Comparison of ENCODE assay signal across 21 cellular contexts in the genomic region with DNA sequence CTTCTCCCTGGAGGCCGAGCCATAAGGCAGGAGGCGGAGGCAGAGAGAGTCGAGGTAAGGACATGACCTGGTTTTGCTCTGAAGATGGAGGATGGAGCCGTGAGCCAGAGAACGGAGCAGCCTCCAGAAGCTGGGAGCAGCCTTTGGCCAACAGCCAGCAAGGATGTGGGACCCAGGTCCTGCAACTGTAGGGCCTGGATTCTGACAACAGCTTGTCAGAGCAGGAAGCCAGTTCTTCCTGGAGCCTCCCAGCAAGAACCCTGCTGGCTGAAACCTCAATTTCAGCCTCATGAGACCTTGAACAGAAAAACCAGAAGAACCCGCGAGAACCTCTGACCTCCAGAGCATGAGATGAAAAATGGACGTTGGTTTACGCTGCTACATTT. TPM values are rescaled to one million over a fixed set of nuclear protein-coding genes. Genes with fewer than 3 reads are reported as not detected.
DNase-seq lines count a peak whose midpoint lies in the region; ATAC-seq, FAIRE-seq and TF ChIP-seq lines count a peak whose summit lies in the region.
"Had no signal": no experiment of that assay in that cellular context is flagged by ENCODE, and none has a peak within 500 bp of the region (broad histone marks: within the 10 kb centered on the region; RNA-seq: fewer than 3 reads in every experiment).

No MANE protein-coding gene starts in this region.

- TF ChIP-seq CTCF in K562 (IDR thresholded peaks at IDR 0.05 in 2 of 3, conservative IDR thresholded peaks at IDR 0.05 in 1 of 3; ENCODE audit: insufficient read depth in 2 of 3, low read depth in 1 of 3, low read length in 3 of 3) (no peak), Caco-2 (IDR thresholded peaks at IDR 0.05; ENCODE audit: insufficient read depth in 1 of 2, low read depth in 1 of 2, low read length in 1 of 2, severe bottlenecking in 1 of 2, unreplicated experiment in 1 of 2) (no peak)

- H3K4me3 ChIP-seq in CD4-positive, CD25-positive, alpha-beta regulatory T cell (ENCODE audit: low read depth, low read length): no peak overlapping the region
- no peak overlapping the region for H3K4me3 ChIP-seq in K562
- H3K4me3 ChIP-seq in naive thymus-derived CD4-positive, alpha-beta T cell (ENCODE audit: low read length): no peak overlapping the region
- H3K4me3 ChIP-seq in Caco-2 (ENCODE audit: low read depth, low read length): no peak overlapping the region
- H3K4me3 ChIP-seq: pancreas, SJCRH30 had no signal

- no peaks in the 10 kb centered on the region for H3K9me3 Mint-ChIP-seq in CD4-positive, CD25-positive, alpha-beta regulatory T cell
- H3K9me3 Mint-ChIP-seq in naive thymus-derived CD4-positive, alpha-beta T cell: peaks cover 0 to 1% (median 0%) of the 10 kb centered on the region in 11 donors
- no peaks in the 10 kb centered on the region for H3K9me3 Mint-ChIP-seq in Caco-2 (ENCODE audit: unreplicated experiment)
- H3K9me3 Mint-ChIP-seq: activated CD4-positive, alpha-beta memory T cell treated with anti-CD3 and anti-CD28 coated beads for 36 hours; CD8-positive, alpha-beta T cell had no signal

- H3K79me2 ChIP-seq in K562 (ENCODE audit: control insufficient read depth, insufficient read depth, low read length): no peaks in the 10 kb centered on the region

- no peak overlapping the region for H3K9ac ChIP-seq in K562 (ENCODE audit: insufficient read depth in 1 of 2, low read depth in 2 of 2, low read length in 2 of 2)

- DNase-seq in CD4-positive, CD25-positive, alpha-beta regulatory T cell: no peak
- no peak for DNase-seq in HTR-8/SVneo (ENCODE audit: insufficient read length, low spot score)
- DNase-seq in K562 (ENCODE audit: extremely low read depth in 1 of 4, low spot score in 3 of 4): no peak
- no peak for DNase-seq in naive thymus-derived CD4-positive, alpha-beta T cell
- DNase-seq in superior temporal gyrus (ENCODE audit: extremely low spot score): no peak
- no peak for DNase-seq in Caco-2
- DNase-seq: activated CD4-positive, alpha-beta memory T cell treated with anti-CD3 and anti-CD28 coated beads for 36 hours; activated gamma-delta T cell treated with Interleukin-2 at 50 U/mL for 16 hours; CD8-positive, alpha-beta T cell; central memory CD4-positive, alpha-beta T cell; foreskin fibroblast; kidney; mammary epithelial cell; pancreas; T-helper 17 cell had no signal

- no peak for TF ChIP-seq EP300 in K562 (IDR thresholded peaks at IDR 0.05; ENCODE audit: low read length)

- H3K27me3 Mint-ChIP-seq in CD4-positive, CD25-positive, alpha-beta regulatory T cell: no peaks in the 10 kb centered on the region
- no peaks in the 10 kb centered on the region for H3K27me3 Mint-ChIP-seq in naive thymus-derived CD4-positive, alpha-beta T cell
- no peaks in the 10 kb centered on the region for H3K27me3 Mint-ChIP-seq in Caco-2 (ENCODE audit: insufficient read depth, unreplicated experiment)
- H3K27me3 Mint-ChIP-seq: activated CD4-positive, alpha-beta memory T cell treated with anti-CD3 and anti-CD28 coated beads for 36 hours; stimulated activated memory B cell treated with anti-CD40 and anti-IgM and Interleukin-4, amounts not matched to agents 10 μg/mL and 1 μg/mL and 100 μg/mL, for 72 hours; T-helper 17 cell had no signal

- H3K27me3 ChIP-seq in CD4-positive, CD25-positive, alpha-beta regulatory T cell (ENCODE audit: control insufficient read depth, insufficient read depth, low read length): no peaks in the 10 kb centered on the region
- no peaks in the 10 kb centered on the region for H3K27me3 ChIP-seq in K562 (ENCODE audit: control insufficient read depth in 2 of 2, insufficient read depth in 2 of 2, low read length in 2 of 2)
- no peaks in the 10 kb centered on the region for H3K27me3 ChIP-seq in naive thymus-derived CD4-positive, alpha-beta T cell (ENCODE audit: control insufficient read depth in 2 of 2, insufficient read depth in 2 of 2, low read length in 2 of 2)
- H3K27me3 ChIP-seq in Caco-2 (replicated peaks; ENCODE audit: control insufficient read depth, insufficient read depth, low read length): no peaks in the 10 kb centered on the region
- H3K27me3 ChIP-seq: pancreas had no signal

- peak overlapping the region; percentile 12; the same call in 1 of the 2 replicates for H2AFZ ChIP-seq in K562 (ENCODE audit: low read depth, low read length)

- H3K36me3 ChIP-seq in CD4-positive, CD25-positive, alpha-beta regulatory T cell (ENCODE audit: control insufficient read depth, insufficient read depth, low read length): no peaks in the 10 kb centered on the region
- H3K36me3 ChIP-seq in K562 (ENCODE audit: control insufficient read depth, insufficient read depth, low read length) (no peaks in the 10 kb centered on the region), Caco-2 (ENCODE audit: control insufficient read depth, insufficient read depth, low read length) (no peaks in the 10 kb centered on the region)
- H3K36me3 ChIP-seq in naive thymus-derived CD4-positive, alpha-beta T cell (ENCODE audit: control insufficient read depth in 2 of 3, insufficient read depth in 3 of 3, low read length in 3 of 3): no peaks in the 10 kb centered on the region
- H3K36me3 ChIP-seq: pancreas, SJCRH30 had no signal

- FAIRE-seq in HTR-8/SVneo (lab: Jason Lieb, UNC) (peak; percentile 48), K562 (lab: Jason Lieb, UNC) (peak; percentile 23)
- FAIRE-seq: H54, kidney, pancreas had no signal

- no peaks in the 10 kb centered on the region for H3K9me3 ChIP-seq in CD4-positive, CD25-positive, alpha-beta regulatory T cell (ENCODE audit: control insufficient read depth in 2 of 2, low read length in 2 of 2)
- H3K9me3 ChIP-seq in K562 (replicated peaks; ENCODE audit: control insufficient read depth, insufficient read depth, low read depth, low read length) (no peaks in the 10 kb centered on the region), Caco-2 (no peaks in the 10 kb centered on the region)
- no peaks in the 10 kb centered on the region for H3K9me3 ChIP-seq in naive thymus-derived CD4-positive, alpha-beta T cell (ENCODE audit: control insufficient read depth in 2 of 3, low read length in 3 of 3)
- H3K9me3 ChIP-seq: pancreas, SJCRH30 had no signal

- CTCF ChIA-PET in K562 (lab: Yijun Ruan, JAX; ENCODE audit: low intra/inter-chr PET ratio): no interaction called here
- CTCF ChIA-PET in naive thymus-derived CD4-positive, alpha-beta T cell (lab: Charles Lee): interaction anchor here (0.8 to 1.3 kb wide), 2 partner anchors 60 to 75 kb away, joined by 3 read pairs; no protein-coding TSS in a partner anchor
- CTCF ChIA-PET in Caco-2 (lab: Charles Lee): interaction anchor here (1.0 to 1.1 kb wide), 2 partner anchors 8 to 11 kb away, joined by 6 to 12 read pairs; no protein-coding TSS in a partner anchor

- no peaks in the 10 kb centered on the region for H4K20me1 ChIP-seq in K562 (replicated peaks; ENCODE audit: control insufficient read depth, insufficient read depth, low read length)

- H3K4me3 Mint-ChIP-seq in CD4-positive, CD25-positive, alpha-beta regulatory T cell: peak overlapping the region in 1 of 4 donors; percentile 32
- H3K4me3 Mint-ChIP-seq in naive thymus-derived CD4-positive, alpha-beta T cell: no peak overlapping the region
- H3K4me3 Mint-ChIP-seq in Caco-2 (ENCODE audit: unreplicated experiment): no peak overlapping the region
- H3K4me3 Mint-ChIP-seq: activated CD4-positive, alpha-beta memory T cell treated with anti-CD3 and anti-CD28 coated beads for 36 hours; CD8-positive, alpha-beta T cell; stimulated activated memory B cell treated with anti-CD40 and anti-IgM and Interleukin-4, amounts not matched to agents 10 μg/mL and 1 μg/mL and 100 μg/mL, for 72 hours; T-helper 17 cell had no signal

- H3K4me1 Mint-ChIP-seq in CD4-positive, CD25-positive, alpha-beta regulatory T cell: peaks cover 0 to 10% (median 5%) of the 10 kb centered on the region in 4 donors
- peaks cover 2 to 26% (median 16%) of the 10 kb centered on the region in 7 donors for H3K4me1 Mint-ChIP-seq in naive thymus-derived CD4-positive, alpha-beta T cell
- no peaks in the 10 kb centered on the region for H3K4me1 Mint-ChIP-seq in Caco-2 (ENCODE audit: low read depth, unreplicated experiment)

- no peak for ATAC-seq in CD4-positive, CD25-positive, alpha-beta regulatory T cell (ENCODE audit: low read depth in 2 of 2)
- no peak for ATAC-seq in K562
- ATAC-seq in naive thymus-derived CD4-positive, alpha-beta T cell: no peak
- ATAC-seq in GM19324 (IDR thresholded peaks at IDR 0.05; ENCODE audit: low FRiP score, unreplicated experiment): no peak
- ATAC-seq: CD8-positive, alpha-beta T cell; pancreas; stimulated activated memory B cell treated with anti-CD40 and anti-IgM and Interleukin-4, amounts not matched to agents 10 μg/mL and 1 μg/mL and 100 μg/mL, for 72 hours; T-helper 17 cell had no signal

- H3K4me2 ChIP-seq in K562 (ENCODE audit: insufficient read depth, low read length): no peak overlapping the region

- POLR2A ChIA-PET in K562 (lab: Yijun Ruan, JAX): interaction anchor here (0.6 to 0.7 kb wide), 2 partner anchors 13 to 72 kb away, joined by 3 read pairs; no protein-coding TSS in a partner anchor
- POLR2A ChIA-PET in naive thymus-derived CD4-positive, alpha-beta T cell (lab: Charles Lee): interaction anchor here (1.9 to 2.9 kb wide), 2 partner anchors 9 to 12 kb away, joined by 11 to 20 read pairs; partner anchors contain the start of gene MRGBP
- POLR2A ChIA-PET in Caco-2 (lab: Charles Lee): interaction anchor here (1.4 kb wide), 1 partner anchor 11 kb away, joined by 6 read pairs; no protein-coding TSS in a partner anchor

- H3K4me1 ChIP-seq in CD4-positive, CD25-positive, alpha-beta regulatory T cell (ENCODE audit: control insufficient read depth, insufficient read depth, low read length, poor library complexity, severe bottlenecking): no peaks in the 10 kb centered on the region
- peaks cover 0 to 35% of the 10 kb centered on the region in 2 experiments; a peak in 3 of 5 replicates for H3K4me1 ChIP-seq in K562 (replicated peaks in 1 of 2; ENCODE audit: control insufficient read depth in 2 of 2, insufficient read depth in 2 of 2, low read length in 2 of 2)
- H3K4me1 ChIP-seq in naive thymus-derived CD4-positive, alpha-beta T cell (ENCODE audit: control insufficient read depth in 2 of 2, insufficient read depth in 2 of 2, low read length in 2 of 2): no peaks in the 10 kb centered on the region
- no peaks in the 10 kb centered on the region for H3K4me1 ChIP-seq in Caco-2
- H3K4me1 ChIP-seq: pancreas had no signal

- WGBS in K562 (ENCODE audit: insufficient coverage, low coverage, missing lambda C conversion rate): 45% methylated on average over 9 of the region's 9 CpGs

- in situ Hi-C loops in K562 (cut with MboI): no loop called here

- intact Hi-C loops in K562 (cut with micrococcal nuclease): no loop called here
- intact Hi-C loops in naive thymus-derived CD4-positive, alpha-beta T cell (cut with micrococcal nuclease): no loop called here
- intact Hi-C loops in Caco-2 (cut with micrococcal nuclease; ENCODE audit: unreplicated experiment): no loop called here

- BruUV-seq in K562 (replicated peaks; lab: Mats Ljungman, UMichigan) (no TSS peak), Caco-2 (replicated peaks; lab: Mats Ljungman, UMichigan) (no TSS peak)

- H3K27ac Mint-ChIP-seq in CD4-positive, CD25-positive, alpha-beta regulatory T cell: peak overlapping the region in 2 of 3 donors; percentile 38 to 71
- H3K27ac Mint-ChIP-seq in naive thymus-derived CD4-positive, alpha-beta T cell: peak overlapping the region in 6 of 9 donors; percentile 54 to 85 (median 64)
- H3K27ac Mint-ChIP-seq in Caco-2 (ENCODE audit: unreplicated experiment): no peak overlapping the region
- H3K27ac Mint-ChIP-seq: activated CD4-positive, alpha-beta memory T cell treated with anti-CD3 and anti-CD28 coated beads for 36 hours; stimulated activated memory B cell treated with anti-CD40 and anti-IgM and Interleukin-4, amounts not matched to agents 10 μg/mL and 1 μg/mL and 100 μg/mL, for 72 hours; T-helper 17 cell had no signal

- no peaks in the 10 kb centered on the region for H3K36me3 Mint-ChIP-seq in CD4-positive, CD25-positive, alpha-beta regulatory T cell
- H3K36me3 Mint-ChIP-seq in naive thymus-derived CD4-positive, alpha-beta T cell: no peaks in the 10 kb centered on the region
- no peaks in the 10 kb centered on the region for H3K36me3 Mint-ChIP-seq in Caco-2 (ENCODE audit: insufficient read depth, unreplicated experiment)
- H3K36me3 Mint-ChIP-seq: activated CD4-positive, alpha-beta memory T cell treated with anti-CD3 and anti-CD28 coated beads for 36 hours; CD8-positive, alpha-beta T cell; stimulated activated memory B cell treated with anti-CD40 and anti-IgM and Interleukin-4, amounts not matched to agents 10 μg/mL and 1 μg/mL and 100 μg/mL, for 72 hours had no signal

- TF ChIP-seq POLR2A in K562 (conservative IDR thresholded peaks at IDR 0.05): no peak

- H3K9me1 ChIP-seq in K562 (ENCODE audit: control insufficient read depth, insufficient read depth, low read length): no peaks in the 10 kb centered on the region

- no peak overlapping the region for H3K27ac ChIP-seq in CD4-positive, CD25-positive, alpha-beta regulatory T cell (ENCODE audit: insufficient read depth, low read length, poor library complexity, severe bottlenecking)
- H3K27ac ChIP-seq in K562 (ENCODE audit: extremely low read depth, low read depth, low read length): no peak overlapping the region
- no peak overlapping the region for H3K27ac ChIP-seq in naive thymus-derived CD4-positive, alpha-beta T cell (ENCODE audit: low read depth, low read length)
- H3K27ac ChIP-seq: epithelial cell of prostate, pancreas, SJCRH30, VCaP had no signal

- no peak for TF ChIP-seq RAD21 in K562 (CRISPR knock-in tag; conservative IDR thresholded peaks at IDR 0.05 in 1 of 2, IDR thresholded peaks at IDR 0.05 in 1 of 2)

RNA-seq across cellular contexts. Expression of gene MRGBP, which starts 13.4 kb away (rescaled TPM):
- 7.0 TPM for total RNA-seq in CD4-positive, CD25-positive, alpha-beta regulatory T cell
- 10 to 100 TPM in 2 of 4 donors, 1 to 10 TPM in 2; 7.9 to 11.5 (median 10.0) TPM for polyA plus RNA-seq in CD4-positive, CD25-positive, alpha-beta regulatory T cell
- 11.0 and 21.6 TPM in 2 replicates for total RNA-seq in K562 (2011; cell fraction: chromatin; rRNA removed; ENCODE audit: low replicate concordance)
- total RNA-seq in K562 (2011; cell fraction: nucleolus; rRNA removed): 16.4 and 17.2 TPM in 2 replicates
- total RNA-seq in K562 (2011; cell fraction: nucleoplasm; rRNA removed): 12.8 and 15.0 TPM in 2 replicates
- 31.3 and 37.0 TPM in 2 replicates for total RNA-seq in K562 (2014; rRNA removed)
- total RNA-seq in K562 (2014; rRNA removed; fragmentation: Illumina TruSeq; extraction: Trizol): 18.1 TPM in 2 replicates
- total RNA-seq in K562 (2015; rRNA removed; fragmentation: Illumina TruSeq; extraction: Trizol): 25.2 and 25.7 TPM in 2 replicates
- total RNA-seq in K562 (2021): 25.1 and 26.1 TPM in 2 replicates
- 18.7 and 20.7 TPM in 2 replicates for polyA plus RNA-seq in K562 (2011; rRNA removed)
- 20.8 and 28.5 TPM in 2 replicates for polyA plus RNA-seq in K562 (2011; cell fraction: cytosol; rRNA removed)
- polyA plus RNA-seq in K562 (2011; cell fraction: nucleus; rRNA removed): 27.0 and 39.1 TPM in 2 replicates
- 14.8 and 21.7 TPM in 2 replicates for polyA plus RNA-seq in K562 (2012)
- 18.4 and 21.0 TPM in 2 replicates for polyA plus RNA-seq in K562 (2014; fragmentation: Illumina TruSeq; extraction: Trizol)
- polyA plus RNA-seq in K562 (2014; fragmentation: Nextera tagmentation; extraction: Ambion mirVana): 1 to 10 TPM; 1.9 to 2.8 TPM
- polyA plus RNA-seq in K562 (2014; rRNA removed): 26.3 and 26.7 TPM in 2 replicates
- polyA minus RNA-seq in K562 (2011; rRNA and poly(A)+ RNA removed): 12.7 and 15.7 TPM in 2 replicates
- polyA minus RNA-seq in K562 (2011; cell fraction: cytosol; rRNA and poly(A)+ RNA removed): 9.6 and 11.5 TPM in 2 replicates
- polyA minus RNA-seq in K562 (2011; cell fraction: nucleus; rRNA and poly(A)+ RNA removed): 9.4 and 12.2 TPM in 2 replicates
- total RNA-seq in naive thymus-derived CD4-positive, alpha-beta T cell: 10 to 100 TPM in 3 of 5 experiments, 1 to 10 TPM in 2; 9.4 to 15.4 (median 12.2) TPM
- 10 to 100 TPM in 1 of 2 donors, 1 to 10 TPM in 1; 8.1 to 12.6 TPM for polyA plus RNA-seq in naive thymus-derived CD4-positive, alpha-beta T cell
- total RNA-seq in Caco-2 (2022): 40.3 and 43.4 TPM in 2 replicates

RNA-seq across cellular contexts. Expression of gene OGFR, which starts 21.7 kb away (rescaled TPM):
- total RNA-seq in CD4-positive, CD25-positive, alpha-beta regulatory T cell: 61.1 TPM
- polyA plus RNA-seq in CD4-positive, CD25-positive, alpha-beta regulatory T cell: 10 to 100 TPM; 41.5 to 46.9 (median 42.0) TPM
- 16.5 and 43.5 TPM in 2 replicates for total RNA-seq in K562 (2011; cell fraction: chromatin; rRNA removed; ENCODE audit: low replicate concordance)
- 33.8 and 38.4 TPM in 2 replicates for total RNA-seq in K562 (2011; cell fraction: nucleolus; rRNA removed)
- 22.4 and 24.6 TPM in 2 replicates for total RNA-seq in K562 (2011; cell fraction: nucleoplasm; rRNA removed)
- 56.3 and 56.5 TPM in 2 replicates for total RNA-seq in K562 (2014; rRNA removed)
- 8.9 and 10.3 TPM in 2 replicates for total RNA-seq in K562 (2014; rRNA removed; fragmentation: Illumina TruSeq; extraction: Trizol)
- 17.5 and 18.7 TPM in 2 replicates for total RNA-seq in K562 (2015; rRNA removed; fragmentation: Illumina TruSeq; extraction: Trizol)
- 33.1 and 36.5 TPM in 2 replicates for total RNA-seq in K562 (2021)
- polyA plus RNA-seq in K562 (2011; rRNA removed): 23.3 and 25.4 TPM in 2 replicates
- polyA plus RNA-seq in K562 (2011; cell fraction: cytosol; rRNA removed): 15.8 and 36.7 TPM in 2 replicates
- 32.3 and 48.8 TPM in 2 replicates for polyA plus RNA-seq in K562 (2011; cell fraction: nucleus; rRNA removed)
- polyA plus RNA-seq in K562 (2012): 21.1 and 26.0 TPM in 2 replicates
- polyA plus RNA-seq in K562 (2014; fragmentation: Illumina TruSeq; extraction: Trizol): 16.6 and 22.0 TPM in 2 replicates
- under 1 TPM; 0.39 TPM for polyA plus RNA-seq in K562 (2014; fragmentation: Nextera tagmentation; extraction: Ambion mirVana)
- polyA plus RNA-seq in K562 (2014; rRNA removed): 34.2 and 36.7 TPM in 2 replicates
- polyA minus RNA-seq in K562 (2011; rRNA and poly(A)+ RNA removed): 17.7 and 23.1 TPM in 2 replicates
- polyA minus RNA-seq in K562 (2011; cell fraction: cytosol; rRNA and poly(A)+ RNA removed): 19.9 and 22.3 TPM in 2 replicates
- polyA minus RNA-seq in K562 (2011; cell fraction: nucleus; rRNA and poly(A)+ RNA removed): 8.8 and 9.7 TPM in 2 replicates
- 10 to 100 TPM; 52.3 to 82.7 (median 70.5) TPM for total RNA-seq in naive thymus-derived CD4-positive, alpha-beta T cell
- 10 to 100 TPM; 34.5 to 69.6 TPM for polyA plus RNA-seq in naive thymus-derived CD4-positive, alpha-beta T cell
- total RNA-seq in Caco-2 (2022): 78.2 and 84.7 TPM in 2 replicates

RNA-seq across cellular contexts. Expression of gene COL9A3, which starts 34.0 kb away (rescaled TPM):
- total RNA-seq in CD4-positive, CD25-positive, alpha-beta regulatory T cell: not detected
- polyA plus RNA-seq in CD4-positive, CD25-positive, alpha-beta regulatory T cell: not detected
- 2.5 and 7.3 TPM in 2 replicates for total RNA-seq in K562 (2011; cell fraction: chromatin; rRNA removed; ENCODE audit: low replicate concordance)
- total RNA-seq in K562 (2011; cell fraction: nucleolus; rRNA removed): 4.0 and 4.9 TPM in 2 replicates
- 2.8 and 4.0 TPM in 2 replicates for total RNA-seq in K562 (2011; cell fraction: nucleoplasm; rRNA removed)
- total RNA-seq in K562 (2014; rRNA removed) (0.77 and 1.9 TPM in 2 replicates), K562 (2014; rRNA removed; fragmentation: Illumina TruSeq; extraction: Trizol) (0.18 and 0.51 TPM in 2 replicates), K562 (2015; rRNA removed; fragmentation: Illumina TruSeq; extraction: Trizol) (0.98 and 1.4 TPM in 2 replicates), K562 (2021) (1.3 and 1.7 TPM in 2 replicates), Caco-2 (2022) (6.4 and 7.9 TPM in 2 replicates)
- polyA plus RNA-seq in K562 (2011; rRNA removed) (1.3 and 2.5 TPM in 2 replicates), K562 (2014; fragmentation: Illumina TruSeq; extraction: Trizol) (0.48 and 0.76 TPM in 2 replicates), K562 (2014; fragmentation: Nextera tagmentation; extraction: Ambion mirVana) (under 1 TPM in 1 of 2 experiments, not detected in 1; 0.14 TPM), K562 (2014; rRNA removed) (3.0 and 3.6 TPM in 2 replicates)
- polyA plus RNA-seq in K562 (2011; cell fraction: cytosol; rRNA removed): 1.7 and 1.9 TPM in 2 replicates
- 12.1 and 20.8 TPM in 2 replicates for polyA plus RNA-seq in K562 (2011; cell fraction: nucleus; rRNA removed)
- 2.0 and 3.0 TPM in 2 replicates for polyA plus RNA-seq in K562 (2012)
- polyA minus RNA-seq in K562 (2011; rRNA and poly(A)+ RNA removed): 0.35 and 0.87 TPM in 2 replicates
- polyA minus RNA-seq in K562 (2011; cell fraction: cytosol; rRNA and poly(A)+ RNA removed): 1.3 TPM in 1 of 2 replicates, not detected in the other
- 1.2 and 2.3 TPM in 2 replicates for polyA minus RNA-seq in K562 (2011; cell fraction: nucleus; rRNA and poly(A)+ RNA removed)
- total RNA-seq in naive thymus-derived CD4-positive, alpha-beta T cell: under 1 TPM in 2 of 5 experiments, not detected in 3; 0.32 to 0.59 TPM
- polyA plus RNA-seq in naive thymus-derived CD4-positive, alpha-beta T cell: not detected
- total RNA-seq: activated CD4-positive, alpha-beta memory T cell treated with anti-CD3 and anti-CD28 coated beads for 36 hours; CD8-positive, alpha-beta T cell; T-helper 17 cell had no signal
